ENCODE assay signal across 17 cellular contexts in genomic region chr20:24977336-24977735, GRCh38. TPM values are rescaled to one million over a fixed set of nuclear protein-coding genes. Genes with fewer than 3 reads are reported as not detected.
DNase-seq lines count a peak whose midpoint lies in the region; ATAC-seq and TF ChIP-seq lines count a peak whose summit lies in the region.
"Had no signal": no experiment of that assay in that cellular context is flagged by ENCODE, and none has a peak within 500 bp of the region (broad histone marks: within the 10 kb centered on the region; RNA-seq: fewer than 3 reads in every experiment).

No MANE protein-coding gene starts in this region.

- peaks cover 7% of the 10 kb centered on the region for H3K9me3 ChIP-seq in DND-41 (ENCODE audit: insufficient read depth, low read length, severe bottlenecking)
- H3K9me3 ChIP-seq in psoas muscle = no peaks in the 10 kb centered on the region

- no peaks in the 10 kb centered on the region for H3K27me3 ChIP-seq in DND-41 (ENCODE audit: insufficient read depth, low read length, poor library complexity)
- H3K27me3 ChIP-seq in psoas muscle (ENCODE audit: insufficient read depth in 3 of 3, low read length in 2 of 3) = no peaks in the 10 kb centered on the region

- TF ChIP-seq CTCF in DND-41 (IDR thresholded peaks at IDR 0.05; ENCODE audit: borderline replicate concordance, extremely low read depth, low read length, poor library complexity, severe bottlenecking) = no peak
- no peak for TF ChIP-seq CTCF in psoas muscle (IDR thresholded peaks at IDR 0.05)

- WGBS in psoas muscle, 3 donors = 89 to 96% (median 95%) methylated on average over 1 of the region's 1 CpG

- DNase-seq in DND-41 (peak; percentile 2), caudate nucleus (lab: John Stamatoyannopoulos, UW) (no peak), left lobe of liver (ENCODE audit: low spot score) (peak; percentile 44), substantia nigra (lab: John Stamatoyannopoulos, UW) (no peak), HPDE6-E6E7 (ENCODE audit: extremely low spot score) (no peak), HEK293T (ENCODE audit: extremely low spot score) (no peak), psoas muscle (no peak)
- DNase-seq: H7, Kasumi-1, NCI-H1105 treated with DMSO at 0.1 percent for 48 hours, NCI-H187, NCI-H748 treated with DMSO at 0.1 percent for 48 hours, PC-9 had no signal

- H3K36me3 ChIP-seq in DND-41 (ENCODE audit: insufficient read depth, low read length) (peaks cover 86% of the 10 kb centered on the region), psoas muscle (ENCODE audit: insufficient read depth in 1 of 2, low read depth in 1 of 2) (peaks cover 0 to 52% of the 10 kb centered on the region in 2 donors)

- CTCF ChIA-PET in HEK293T (lab: Yijun Ruan, JAX) = no interaction called here

- no peak overlapping the region for H2AFZ ChIP-seq in DND-41 (ENCODE audit: low read depth, low read length)
- H2AFZ ChIP-seq: PC-9 had no signal

- POLR2A ChIA-PET in HEK293T (lab: Yijun Ruan, JAX) = no interaction called here

- H3K9ac ChIP-seq in DND-41 (ENCODE audit: low read depth, low read length) = no peak overlapping the region

- intact Hi-C loops in psoas muscle (cut with DNase I) = no loop called here

- no peaks in the 10 kb centered on the region for H3K4me1 ChIP-seq in DND-41 (ENCODE audit: insufficient read depth, low read length)
- H3K4me1 ChIP-seq in psoas muscle = peaks cover 4% of the 10 kb centered on the region

- peaks cover 46% of the 10 kb centered on the region for H3K79me2 ChIP-seq in DND-41 (ENCODE audit: insufficient read depth, low read length)

- no peak overlapping the region for H3K4me2 ChIP-seq in DND-41 (ENCODE audit: insufficient read depth, low read length)
- H3K4me2 ChIP-seq: PC-9 had no signal

- peaks cover 10% of the 10 kb centered on the region; the same call in 1 of the 2 replicates for H4K20me1 ChIP-seq in DND-41 (ENCODE audit: insufficient read depth, low read length)

- H3K27ac ChIP-seq in DND-41 (ENCODE audit: low read length) = no peak overlapping the region
- peak overlapping the region; percentile 27 for H3K27ac ChIP-seq in caudate nucleus (ENCODE audit: low read depth, low read length)
- H3K27ac ChIP-seq in substantia nigra (ENCODE audit: low read depth, low read length, poor library complexity, severe bottlenecking) = peak overlapping the region; percentile 13
- H3K27ac ChIP-seq in psoas muscle = no peak overlapping the region
- H3K27ac ChIP-seq: PC-9 had no signal

- ATAC-seq in DND-41 (ENCODE audit: insufficient read depth, low read depth) (no peak), left lobe of liver (no peak), psoas muscle (no peak)
- ATAC-seq: CD8-positive, alpha-beta T cell had no signal

- H3K4me3 ChIP-seq in DND-41 (ENCODE audit: low read depth in 1 of 2, low read length in 2 of 2) (no peak overlapping the region), psoas muscle (no peak overlapping the region)
- H3K4me3 ChIP-seq: PC-9 had no signal

TF ChIP-seq in HEK293T, 16 proteins besides CTCF, POLR2A, EP300 and RAD21:
- TF ChIP-seq TARDBP (IDR thresholded peaks at IDR 0.05) (no peak), BHLHE40 (IDR thresholded peaks at IDR 0.05; ENCODE audit: borderline replicate concordance) (no peak), FOXA1 (IDR thresholded peaks at IDR 0.05) (no peak), ZNF384 (IDR thresholded peaks at IDR 0.05) (no peak), SUZ12 (IDR thresholded peaks at IDR 0.05) (no peak), L3MBTL2 (conservative IDR thresholded peaks at IDR 0.05) (no peak), LEF1 (IDR thresholded peaks at IDR 0.05; ENCODE audit: borderline replicate concordance) (no peak), CTBP1 (IDR thresholded peaks at IDR 0.05; ENCODE audit: borderline replicate concordance) (no peak), NFRKB (IDR thresholded peaks at IDR 0.05) (no peak), HDGF (IDR thresholded peaks at IDR 0.05; ENCODE audit: borderline replicate concordance) (no peak), ARNT (IDR thresholded peaks at IDR 0.05) (no peak), FOXK2 (IDR thresholded peaks at IDR 0.05) (no peak), ELF4 (IDR thresholded peaks at IDR 0.05) (no peak)

RNA-seq across cellular contexts. Expression of gene APMAP, which starts 15.2 kb away (rescaled TPM):
- 180 TPM for total RNA-seq in left lobe of liver
- 10 to 100 TPM; 19.9 to 44.5 (median 24.2) TPM for total RNA-seq in psoas muscle
- 10 to 100 TPM; 25.5 to 31.2 (median 30.3) TPM for polyA plus RNA-seq in psoas muscle

RNA-seq across cellular contexts. Expression of gene CST7, which starts 28.3 kb away (rescaled TPM):
- total RNA-seq in left lobe of liver (0.38 TPM), psoas muscle (1 to 10 TPM in 2 of 4 donors, under 1 TPM in 2; 0.50 to 1.2 (median 0.82) TPM)
- polyA plus RNA-seq in psoas muscle = under 1 TPM; 0.13 to 0.55 (median 0.31) TPM
- total RNA-seq: Daoy, H7, PC-9 had no signal
- polyA plus RNA-seq: AG04450, BJ had no signal

Comparison
In these comparisons a context has a peak if more than half of its experiments do, and no peak if none do; other contexts are left out.
1. DNase-seq: peak in DND-41 (single experiment) and left lobe of liver (single experiment); none in caudate nucleus (0 of 61), substantia nigra (0 of 49), HPDE6-E6E7 (single experiment), HEK293T (single experiment) and psoas muscle (0 of 2).
2. H3K27ac ChIP-seq: peak in caudate nucleus (single experiment) and substantia nigra (single experiment); none in DND-41 (single experiment) and psoas muscle (single experiment).